ENCODE assay signal across 16 cellular contexts in genomic region chrX:13418126-13419091, GRCh38.
DNase-seq lines count a peak whose midpoint lies in the region; ATAC-seq, FAIRE-seq and TF ChIP-seq lines count a peak whose summit lies in the region.
"Had no signal": no experiment of that assay in that cellular context is flagged by ENCODE, and none has a peak within 500 bp of the region (broad histone marks: within the 10 kb centered on the region; RNA-seq: fewer than 3 reads in every experiment).

No MANE protein-coding gene starts in this region.

- peaks cover 0 to 15% of the 10 kb centered on the region in 2 donors for H3K27me3 Mint-ChIP-seq in natural killer cell treated with Interleukin-12 subunit alpha and Interleukin-12 subunit beta and Interleukin-15 and Interleukin-18, amount 100 ng/mL, for 72 hours
- H3K27me3 Mint-ChIP-seq in natural killer cell (ENCODE audit: low read depth in 2 of 2), result peaks cover 0 to 41% of the 10 kb centered on the region in 2 donors

- H3K4me3 ChIP-seq in keratinocyte (ENCODE audit: control insufficient read depth in 2 of 3, extremely low read depth in 1 of 3, insufficient read depth in 2 of 3, low read depth in 1 of 3, low read length in 3 of 3) (no peak overlapping the region), vagina (no peak overlapping the region)

- no peaks in the 10 kb centered on the region for H3K36me3 ChIP-seq in keratinocyte (ENCODE audit: control insufficient read depth in 2 of 2, extremely low read depth in 1 of 2, insufficient read depth in 2 of 2, low read length in 2 of 2)
- no peaks in the 10 kb centered on the region for H3K36me3 ChIP-seq in vagina

- H3K36me3 Mint-ChIP-seq in natural killer cell treated with Interleukin-12 subunit alpha and Interleukin-12 subunit beta and Interleukin-15 and Interleukin-18, amount 100 ng/mL, for 72 hours, result no peaks in the 10 kb centered on the region
- H3K36me3 Mint-ChIP-seq in natural killer cell, result no peaks in the 10 kb centered on the region

- peak overlapping the region; percentile 70 for H2AFZ ChIP-seq in keratinocyte (ENCODE audit: control insufficient read depth, low read length)
- H2AFZ ChIP-seq: parathyroid adenoma had no signal

- H3K9me3 Mint-ChIP-seq in natural killer cell treated with Interleukin-12 subunit alpha and Interleukin-12 subunit beta and Interleukin-15 and Interleukin-18, amount 100 ng/mL, for 72 hours, result no peaks in the 10 kb centered on the region
- H3K9me3 Mint-ChIP-seq in natural killer cell, result no peaks in the 10 kb centered on the region

- no peak for TF ChIP-seq POLR2A in vagina (IDR thresholded peaks at IDR 0.05)

- peaks cover 26% of the 10 kb centered on the region for H3K4me1 ChIP-seq in keratinocyte (ENCODE audit: control insufficient read depth, extremely low read depth, insufficient read depth, low read length)
- H3K4me1 ChIP-seq in vagina, result no peaks in the 10 kb centered on the region
- H3K4me1 ChIP-seq: parathyroid adenoma had no signal

- peak overlapping the region; percentile 0 for H3K4me2 ChIP-seq in keratinocyte (ENCODE audit: control insufficient read depth, extremely low read depth, insufficient read depth, low read depth, low read length)

- H4K20me1 ChIP-seq in keratinocyte (ENCODE audit: control insufficient read depth, extremely low read depth, insufficient read depth, low read length), result no peaks in the 10 kb centered on the region

- peak; percentile 69 for FAIRE-seq in keratinocyte (lab: Jason Lieb, UNC)
- FAIRE-seq: frontal cortex had no signal

- H3K9me3 ChIP-seq in keratinocyte (ENCODE audit: control insufficient read depth, low read depth, low read length) (no peaks in the 10 kb centered on the region), vagina (no peaks in the 10 kb centered on the region)

- H3K27ac ChIP-seq in keratinocyte (ENCODE audit: control insufficient read depth, insufficient read depth, low read length), result peak overlapping the region; percentile 15
- H3K27ac ChIP-seq in vagina, result no peak overlapping the region
- H3K27ac ChIP-seq: parathyroid adenoma had no signal

- H3K9ac ChIP-seq in keratinocyte (ENCODE audit: control insufficient read depth, extremely low read depth, insufficient read depth, low read length), result no peak overlapping the region
- H3K9ac ChIP-seq: parathyroid adenoma had no signal

- H3K4me1 Mint-ChIP-seq in natural killer cell treated with Interleukin-12 subunit alpha and Interleukin-12 subunit beta and Interleukin-15 and Interleukin-18, amount 100 ng/mL, for 72 hours (ENCODE audit: low read depth in 2 of 2), result peaks cover 8 to 15% of the 10 kb centered on the region in 2 donors
- H3K4me1 Mint-ChIP-seq in natural killer cell, result peaks cover 0 to 5% of the 10 kb centered on the region in 2 donors

- no peak for DNase-seq in natural killer cell treated with Interleukin-12 subunit alpha and Interleukin-12 subunit beta and Interleukin-15 and Interleukin-18, amount 100 ng/mL, for 72 hours (ENCODE audit: low spot score)
- DNase-seq in natural killer cell (no peak), amniotic stem cell (lab: John Stamatoyannopoulos, UW) (peak; percentile 13), keratinocyte (ENCODE audit: low read depth, low spot score) (no peak), COR-L47 (lab: John Stamatoyannopoulos, UW) (no peak), vagina (ENCODE audit: extremely low spot score in 2 of 2) (no peak), Right ventricle myocardium inferior (ENCODE audit: missing footprints) (no peak)
- DNase-seq: cerebellar nuclear complex, GOT3, left colon, NCI-H2171 treated with DMSO at 0.1 percent for 48 hours, SHP77 had no signal

- H3K79me2 ChIP-seq in keratinocyte (ENCODE audit: control insufficient read depth, insufficient read depth, low read length), result no peaks in the 10 kb centered on the region
- H3K79me2 ChIP-seq: parathyroid adenoma had no signal

- TF ChIP-seq CTCF in natural killer cell (IDR thresholded peaks at IDR 0.05) (no peak), keratinocyte (optimal IDR thresholded peaks at IDR 0.05 in 1 of 3, IDR thresholded peaks at IDR 0.05 in 1 of 3, conservative IDR thresholded peaks at IDR 0.05 in 1 of 3; ENCODE audit: extremely low read depth in 1 of 3, insufficient read depth in 2 of 3, low read length in 3 of 3) (no peak), vagina (IDR thresholded peaks at IDR 0.05) (no peak)

- intact Hi-C loops in natural killer cell (cut with micrococcal nuclease), result no loop called here
- intact Hi-C loops in vagina (cut with DNase I), result no loop called here
- intact Hi-C loops in Right ventricle myocardium inferior (cut with DNase I), result no loop called here

- peak overlapping the region; percentile 6 for H3K4me3 Mint-ChIP-seq in natural killer cell treated with Interleukin-12 subunit alpha and Interleukin-12 subunit beta and Interleukin-15 and Interleukin-18, amount 100 ng/mL, for 72 hours
- no peak overlapping the region for H3K4me3 Mint-ChIP-seq in natural killer cell

- no peak for ATAC-seq in natural killer cell treated with Interleukin-12 subunit alpha and Interleukin-12 subunit beta and Interleukin-15 and Interleukin-18, amount 100 ng/mL, for 72 hours
- ATAC-seq in natural killer cell (no peak), HG03097 (IDR thresholded peaks at IDR 0.05; ENCODE audit: low FRiP score, unreplicated experiment) (no peak), Right ventricle myocardium inferior (no peak)
- ATAC-seq: activated CD4-positive, CD25-positive, alpha-beta regulatory T cell treated with anti-CD3 and anti-CD28 coated beads, Interleukin-2, amount 50 U/mL, for 24 hours; left colon had no signal

- peak overlapping the region; percentile 19 to 75 for H3K27ac Mint-ChIP-seq in natural killer cell treated with Interleukin-12 subunit alpha and Interleukin-12 subunit beta and Interleukin-15 and Interleukin-18, amount 100 ng/mL, for 72 hours
- no peak overlapping the region for H3K27ac Mint-ChIP-seq in natural killer cell

- H3K9me1 ChIP-seq in keratinocyte (ENCODE audit: control insufficient read depth, extremely low read depth, insufficient read depth, low read length), result no peaks in the 10 kb centered on the region

- H3K27me3 ChIP-seq in keratinocyte (ENCODE audit: control insufficient read depth, extremely low read depth, insufficient read depth, low read length), result no peaks in the 10 kb centered on the region
- H3K27me3 ChIP-seq in vagina, result no peaks in the 10 kb centered on the region

- dilution Hi-C loops in keratinocyte (cut with MboI; ENCODE audit: extremely low pct_ligation_motif_present, low sequenced_read_pairs), result no loop called here

Comparison
In these comparisons a context has a peak if more than half of its experiments do, and no peak if none do; other contexts are left out.
1. H3K27ac Mint-ChIP-seq: peak in natural killer cell treated with Interleukin-12 subunit alpha and Interleukin-12 subunit beta and Interleukin-15 and Interleukin-18, amount 100 ng/mL, for 72 hours (2 of 2); none in natural killer cell (0 of 2).